16 cellular contexts compared by ENCODE assay signal in genomic region chr1:243471026-243471685, GRCh38.
DNase-seq lines count a peak whose midpoint lies in the region; ATAC-seq and TF ChIP-seq lines count a peak whose summit lies in the region.
"Had no signal": no experiment of that assay in that cellular context is flagged by ENCODE, and none has a peak within 500 bp of the region (broad histone marks: within the 10 kb centered on the region; RNA-seq: fewer than 3 reads in every experiment).

No MANE protein-coding gene starts in this region.

- no peak overlapping the region for H3K27ac ChIP-seq in iPS-20b (ENCODE audit: low read length)

- ATAC-seq in stimulated activated naive CD8-positive, alpha-beta T cell treated with anti-CD3 and anti-CD28 coated beads, Interleukin-15, Interleukin-2, amounts not matched to agents 100 U/mL and 50 U/mL, for 24 hours, result no peak
- ATAC-seq in GM18505 (IDR thresholded peaks at IDR 0.05; ENCODE audit: unreplicated experiment) (no peak), HG02938 (IDR thresholded peaks at IDR 0.05; ENCODE audit: unreplicated experiment) (no peak)

- H3K4me1 Mint-ChIP-seq in activated naive CD4-positive, alpha-beta T cell treated with anti-CD3 and anti-CD28 coated beads for 36 hours (ENCODE audit: low read depth), result peaks cover 8% of the 10 kb centered on the region

- no peaks in the 10 kb centered on the region for H3K9me3 Mint-ChIP-seq in activated naive CD4-positive, alpha-beta T cell treated with anti-CD3 and anti-CD28 coated beads for 36 hours
- H3K9me3 Mint-ChIP-seq: memory B cell had no signal

- peak overlapping the region; percentile 34; the same call in 1 of the 2 replicates for H3K9ac ChIP-seq in iPS-20b (ENCODE audit: low read depth, low read length)

- no peaks in the 10 kb centered on the region for H3K9me3 ChIP-seq in iPS-20b (ENCODE audit: insufficient read depth, low read depth, low read length)
- H3K9me3 ChIP-seq: spleen had no signal

- H3K36me3 Mint-ChIP-seq in activated naive CD4-positive, alpha-beta T cell treated with anti-CD3 and anti-CD28 coated beads for 36 hours (ENCODE audit: low read depth), result peaks cover 10% of the 10 kb centered on the region

- H3K27ac Mint-ChIP-seq in activated naive CD4-positive, alpha-beta T cell treated with anti-CD3 and anti-CD28 coated beads for 36 hours, result no peak overlapping the region
- H3K27ac Mint-ChIP-seq: memory B cell had no signal

- H3K27me3 Mint-ChIP-seq in activated naive CD4-positive, alpha-beta T cell treated with anti-CD3 and anti-CD28 coated beads for 36 hours (ENCODE audit: low read depth), result no peaks in the 10 kb centered on the region
- H3K27me3 Mint-ChIP-seq: memory B cell had no signal

- CTCF ChIA-PET in activated naive CD4-positive, alpha-beta T cell treated with anti-CD3 and anti-CD28 coated beads for 36 hours (lab: Charles Lee), result no interaction called here

- intact Hi-C loops in activated naive CD4-positive, alpha-beta T cell treated with anti-CD3 and anti-CD28 coated beads for 36 hours (cut with micrococcal nuclease), result no loop called here

- DNase-seq in AML-193 (lab: John Stamatoyannopoulos, UW) (peak; percentile 56 to 67), Kasumi-1 (lab: John Stamatoyannopoulos, UW) (peak; percentile 9 to 44), NOMO-1 treated with dmso at 0.1 percent for 144 hours (lab: John Stamatoyannopoulos, UW; ENCODE audit: unreplicated experiment) (peak; percentile 65)
- DNase-seq in stimulated activated naive CD8-positive, alpha-beta T cell treated with anti-CD3 and anti-CD28 coated beads, Interleukin-15, Interleukin-2, amounts not matched to agents 100 U/mL and 50 U/mL, for 24 hours, result no peak
- DNase-seq in activated naive CD4-positive, alpha-beta T cell treated with anti-CD3 and anti-CD28 coated beads for 36 hours, result no peak
- DNase-seq: activated CD8-positive, alpha-beta memory T cell treated with anti-CD3 and anti-CD28 coated beads for 24 hours; activated gamma-delta T cell treated with Interleukin-2 at 50 U/mL for 16 hours; Calu3; effector CD8-positive, alpha-beta T cell; NCI-H1048; NCI-H510A; spleen had no signal

- no peaks in the 10 kb centered on the region for H3K36me3 ChIP-seq in iPS-20b (ENCODE audit: insufficient read depth, low read depth, low read length)

- H3K27me3 ChIP-seq in iPS-20b (ENCODE audit: insufficient read depth, low read length), result peaks cover 7% of the 10 kb centered on the region; the same call in 1 of the 2 replicates
- H3K27me3 ChIP-seq: spleen had no signal

- no peak overlapping the region for H3K4me3 Mint-ChIP-seq in activated naive CD4-positive, alpha-beta T cell treated with anti-CD3 and anti-CD28 coated beads for 36 hours
- H3K4me3 Mint-ChIP-seq: memory B cell had no signal

- TF ChIP-seq POLR2A in GM18505 (IDR thresholded peaks at IDR 0.05; ENCODE audit: borderline replicate concordance, extremely low read depth, insufficient read depth, insufficient read length), result no peak

- H3K4me3 ChIP-seq in iPS-20b (ENCODE audit: low read length), result peak overlapping the region; percentile 5; the same call in 1 of the 2 replicates
- H3K4me3 ChIP-seq: spleen had no signal

- H3K4me1 ChIP-seq in iPS-20b (ENCODE audit: insufficient read depth, low read length), result peaks cover 38% of the 10 kb centered on the region

Comparison
In these comparisons a context has a peak if more than half of its experiments do, and no peak if none do; other contexts are left out.
1. DNase-seq: peak in AML-193 (2 of 2), Kasumi-1 (2 of 2) and NOMO-1 treated with dmso at 0.1 percent for 144 hours (single experiment); none in stimulated activated naive CD8-positive, alpha-beta T cell treated with anti-CD3 and anti-CD28 coated beads, Interleukin-15, Interleukin-2, amounts not matched to agents 100 U/mL and 50 U/mL, for 24 hours (single experiment) and activated naive CD4-positive, alpha-beta T cell treated with anti-CD3 and anti-CD28 coated beads for 36 hours (single experiment).